ENCODE assay signal across 9 cellular contexts in the genomic region with DNA sequence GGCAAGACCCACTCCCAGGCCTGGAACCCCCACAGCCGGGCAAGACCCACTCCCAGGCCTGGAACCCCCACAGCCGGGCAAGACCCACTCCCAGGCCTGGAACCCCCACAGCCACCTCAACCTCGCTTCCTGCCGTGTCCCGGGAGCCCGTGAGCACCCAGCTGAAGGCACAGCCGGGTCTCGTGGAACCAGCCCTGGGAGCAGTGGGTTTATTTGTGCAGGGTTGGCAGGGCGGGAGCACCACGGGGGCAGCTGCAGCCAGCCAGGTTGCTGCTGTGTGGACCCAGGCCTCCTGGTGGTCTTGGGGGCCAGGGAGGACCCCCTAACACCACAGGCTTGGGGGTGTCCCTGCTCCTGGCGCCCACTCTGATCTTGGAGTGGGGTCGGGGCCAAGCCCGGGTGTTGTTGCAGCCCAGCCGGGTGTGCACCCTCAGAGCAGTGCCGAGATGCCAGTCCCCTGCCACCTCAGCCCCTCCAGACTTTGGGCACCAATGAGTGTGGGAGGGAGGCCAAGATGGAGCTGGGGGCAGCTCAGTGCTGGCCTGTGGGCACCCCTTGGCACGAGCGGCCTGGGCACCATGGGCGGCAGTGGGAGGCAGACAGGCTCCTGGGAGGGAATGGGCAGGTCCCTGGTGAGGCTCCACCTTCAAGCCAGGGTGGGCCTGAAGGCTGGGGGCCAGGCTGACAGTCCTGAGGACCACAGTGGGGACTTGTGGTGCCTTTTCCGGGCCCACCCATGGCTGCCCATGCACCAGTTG. TPM values are rescaled to one million over a fixed set of nuclear protein-coding genes. Genes with fewer than 3 reads are reported as not detected.
"Had no signal": no experiment of that assay in that cellular context is flagged by ENCODE, and none has a peak within 500 bp of the region (broad histone marks: within the 10 kb centered on the region; RNA-seq: fewer than 3 reads in every experiment).

No MANE protein-coding gene starts in this region.

- H3K4me2 ChIP-seq: GM23338 had no signal

- ATAC-seq: GM23338 had no signal

- H3K4me3 ChIP-seq: GM23338 had no signal

- H2AFZ ChIP-seq: GM23338 had no signal

- H3K4me1 Mint-ChIP-seq: GM23338 had no signal

- H3K4me3 Mint-ChIP-seq: GM23338 had no signal

- FAIRE-seq: H1, H54, HTR-8/SVneo had no signal

- DNase-seq: H9, HCEC 1CT, KBM-7 had no signal

- H3K27ac Mint-ChIP-seq: GM23338, H9, IgD-negative memory B cell had no signal

RNA-seq across cellular contexts. Expression of gene PKP3, which starts 8.2 kb away (rescaled TPM):
- polyA plus RNA-seq: IgD-negative memory B cell had no signal

RNA-seq across cellular contexts. Expression of gene B4GALNT4, which starts 16.5 kb away (rescaled TPM):
- total RNA-seq: HT-29 had no signal
- polyA plus RNA-seq: IgD-negative memory B cell had no signal
